Comparison of ENCODE assay signal across 8 cellular contexts in genomic region chr19:2253106-2254051, GRCh38.
A peak's percentile ranks its signal among the peaks of the same experiment; 100 is the strongest.
DNase-seq lines count a peak whose midpoint lies in the region; ATAC-seq, FAIRE-seq and TF ChIP-seq lines count a peak whose summit lies in the region.

No MANE protein-coding gene starts in this region.

- H3K27me3 ChIP-seq in rectal smooth muscle tissue (ENCODE audit: control insufficient read depth, insufficient read depth, low read length): peaks cover 46% of the 10 kb centered on the region

- TF ChIP-seq CTCF in GM12875 (IDR thresholded peaks at IDR 0.05; ENCODE audit: borderline replicate concordance, insufficient read depth, low read depth, low read length): peak; percentile 50
- peak; percentile 23 for TF ChIP-seq CTCF in choroid plexus epithelial cell (conservative IDR thresholded peaks at IDR 0.05; ENCODE audit: low read depth, low read length)

- no peak overlapping the region for H3K27ac ChIP-seq in rectal smooth muscle tissue (ENCODE audit: low read depth, low read length)

- no peak for ATAC-seq in GM19324 (IDR thresholded peaks at IDR 0.05; ENCODE audit: low FRiP score, unreplicated experiment)

- no peak overlapping the region for H3K9ac ChIP-seq in rectal smooth muscle tissue (ENCODE audit: low read length)

- DNase-seq in RPMI8226 (peak; percentile 53), choroid plexus epithelial cell (ENCODE audit: low read depth) (no peak), DMS153 (lab: John Stamatoyannopoulos, UW) (no peak), HTR-8/SVneo (ENCODE audit: insufficient read length, low spot score) (no peak), 8988T (no peak)

- H3K4me3 ChIP-seq in GM12875 (ENCODE audit: low read depth, low read length) (peak overlapping the region; percentile 32), choroid plexus epithelial cell (ENCODE audit: low read depth, low read length) (no peak overlapping the region), rectal smooth muscle tissue (ENCODE audit: low read length) (peak overlapping the region; percentile 21)

- no peak for FAIRE-seq in HTR-8/SVneo (lab: Jason Lieb, UNC)

- H3K4me1 ChIP-seq in rectal smooth muscle tissue (ENCODE audit: control insufficient read depth, insufficient read depth, low read length): no peaks in the 10 kb centered on the region

- H3K36me3 ChIP-seq in rectal smooth muscle tissue (ENCODE audit: control insufficient read depth, insufficient read depth, low read length): peaks cover 6% of the 10 kb centered on the region
